ENCODE assay signal across 22 cellular contexts in genomic region chr21:32599146-32599925, GRCh38. TPM values are rescaled to one million over a fixed set of nuclear protein-coding genes. Genes with fewer than 3 reads are reported as not detected.
DNase-seq lines count a peak whose midpoint lies in the region; ATAC-seq and TF ChIP-seq lines count a peak whose summit lies in the region.
"Had no signal": no experiment of that assay in that cellular context is flagged by ENCODE, and none has a peak within 500 bp of the region (broad histone marks: within the 10 kb centered on the region; RNA-seq: fewer than 3 reads in every experiment).

No MANE protein-coding gene starts in this region.

- intact Hi-C loops in OCI-LY7 (cut with micrococcal nuclease; ENCODE audit: unreplicated experiment): no loop called here
- intact Hi-C loops in thyroid gland (cut with DNase I): no loop called here
- intact Hi-C loops in heart left ventricle (cut with DNase I): loop anchor here in 3 of 10 donors (5.0 to 10.0 kb wide), 2 partner anchors 197 to 735 kb away; no protein-coding TSS in a partner anchor

- no peak for ATAC-seq in activated naive CD8-positive, alpha-beta T cell treated with anti-CD3 and anti-CD28 coated beads, Interleukin-2, amount 50 U/mL, for 24 hours
- no peak for ATAC-seq in heart left ventricle
- ATAC-seq: activated CD8-positive, alpha-beta T cell treated with anti-CD3 and anti-CD28 coated beads for 36 hours; body of pancreas; natural killer cell had no signal

- H3K4me2 ChIP-seq in OCI-LY7 (ENCODE audit: low read length): peak overlapping the region; percentile 20; the same call in 1 of the 2 replicates
- H3K4me2 ChIP-seq: hepatocyte had no signal

- H3K27ac Mint-ChIP-seq in activated naive CD8-positive, alpha-beta T cell treated with anti-CD3 and anti-CD28 coated beads for 36 hours: peak overlapping the region; percentile 38
- H3K27ac Mint-ChIP-seq in activated naive CD8-positive, alpha-beta T cell treated with anti-CD3 and anti-CD28 coated beads, Interleukin-2, amount 50 U/mL, for 24 hours: no peak overlapping the region
- H3K27ac Mint-ChIP-seq: activated CD8-positive, alpha-beta T cell treated with anti-CD3 and anti-CD28 coated beads for 36 hours; activated T-cell treated with anti-CD3 and anti-CD28 coated beads, Interleukin-2, amount 50 U/mL, for 24 hours had no signal

- H3K27ac ChIP-seq in OCI-LY7 (ENCODE audit: low read depth, low read length, poor library complexity, severe bottlenecking) (peak overlapping the region; percentile 12), thyroid gland (no peak overlapping the region), heart left ventricle (no peak overlapping the region)
- H3K27ac ChIP-seq: body of pancreas, coronary artery, hepatocyte had no signal

- peaks cover 7% of the 10 kb centered on the region for H3K36me3 Mint-ChIP-seq in activated naive CD8-positive, alpha-beta T cell treated with anti-CD3 and anti-CD28 coated beads for 36 hours
- peaks cover 25% of the 10 kb centered on the region for H3K36me3 Mint-ChIP-seq in activated naive CD8-positive, alpha-beta T cell treated with anti-CD3 and anti-CD28 coated beads, Interleukin-2, amount 50 U/mL, for 24 hours (ENCODE audit: low read depth)

- BruUV-seq in OCI-LY7 (replicated peaks; lab: Mats Ljungman, UMichigan): no TSS peak

- TF ChIP-seq POLR2A in thyroid gland (IDR thresholded peaks at IDR 0.05): no peak
- TF ChIP-seq POLR2A in heart left ventricle (IDR thresholded peaks at IDR 0.05): no peak

- no peaks in the 10 kb centered on the region for H3K9me3 ChIP-seq in OCI-LY7 (ENCODE audit: low read length)
- no peaks in the 10 kb centered on the region for H3K9me3 ChIP-seq in thyroid gland
- H3K9me3 ChIP-seq in heart left ventricle: no peaks in the 10 kb centered on the region
- H3K9me3 ChIP-seq: body of pancreas had no signal

- H3K4me1 Mint-ChIP-seq in activated naive CD8-positive, alpha-beta T cell treated with anti-CD3 and anti-CD28 coated beads for 36 hours: peaks cover 2% of the 10 kb centered on the region
- peaks cover 5% of the 10 kb centered on the region for H3K4me1 Mint-ChIP-seq in activated naive CD8-positive, alpha-beta T cell treated with anti-CD3 and anti-CD28 coated beads, Interleukin-2, amount 50 U/mL, for 24 hours
- H3K4me1 Mint-ChIP-seq: natural killer cell had no signal

- TF ChIP-seq CTCF in OCI-LY7 (conservative IDR thresholded peaks at IDR 0.05; ENCODE audit: low read length) (no peak), thyroid gland (IDR thresholded peaks at IDR 0.05) (no peak), heart left ventricle (IDR thresholded peaks at IDR 0.05) (no peak)

- no peak overlapping the region for H3K4me3 Mint-ChIP-seq in activated naive CD8-positive, alpha-beta T cell treated with anti-CD3 and anti-CD28 coated beads for 36 hours
- no peak overlapping the region for H3K4me3 Mint-ChIP-seq in activated naive CD8-positive, alpha-beta T cell treated with anti-CD3 and anti-CD28 coated beads, Interleukin-2, amount 50 U/mL, for 24 hours
- H3K4me3 Mint-ChIP-seq: activated CD8-positive, alpha-beta T cell treated with anti-CD3 and anti-CD28 coated beads for 36 hours; activated T-cell treated with anti-CD3 and anti-CD28 coated beads, Interleukin-2, amount 50 U/mL, for 24 hours; natural killer cell had no signal

- 69 to 84% methylated on average over 11 of the region's 11 CpGs for WGBS in thyroid gland, 2 donors
- WGBS in heart left ventricle, 4 donors: 84 to 90% (median 86%) methylated on average over 11 of the region's 11 CpGs

- H3K4me3 ChIP-seq in OCI-LY7 (ENCODE audit: low read depth, low read length, poor library complexity, severe bottlenecking) (no peak overlapping the region), thyroid gland (replicated peaks in 1 of 3) (no peak overlapping the region), heart left ventricle (no peak overlapping the region)
- H3K4me3 ChIP-seq: body of pancreas, coronary artery, hepatocyte had no signal

- H3K36me3 ChIP-seq in OCI-LY7 (ENCODE audit: insufficient read depth, low read length): peaks cover 69% of the 10 kb centered on the region
- peaks cover 21 to 28% of the 10 kb centered on the region in 2 donors for H3K36me3 ChIP-seq in thyroid gland
- peaks cover 0 to 69% (median 60%) of the 10 kb centered on the region in 9 donors for H3K36me3 ChIP-seq in heart left ventricle

- H3K9me3 Mint-ChIP-seq in activated naive CD8-positive, alpha-beta T cell treated with anti-CD3 and anti-CD28 coated beads for 36 hours: no peaks in the 10 kb centered on the region
- no peaks in the 10 kb centered on the region for H3K9me3 Mint-ChIP-seq in activated naive CD8-positive, alpha-beta T cell treated with anti-CD3 and anti-CD28 coated beads, Interleukin-2, amount 50 U/mL, for 24 hours
- H3K9me3 Mint-ChIP-seq: activated CD8-positive, alpha-beta T cell treated with anti-CD3 and anti-CD28 coated beads for 36 hours; activated T-cell treated with anti-CD3 and anti-CD28 coated beads, Interleukin-2, amount 50 U/mL, for 24 hours; natural killer cell had no signal

- POLR2A ChIA-PET in OCI-LY7 (lab: Charles Lee): interaction anchor here (1.2 to 1.4 kb wide), 2 partner anchors 9 to 14 kb away, joined by 3 read pairs; no protein-coding TSS in a partner anchor

- no peaks in the 10 kb centered on the region for H3K27me3 Mint-ChIP-seq in activated naive CD8-positive, alpha-beta T cell treated with anti-CD3 and anti-CD28 coated beads for 36 hours
- no peaks in the 10 kb centered on the region for H3K27me3 Mint-ChIP-seq in activated naive CD8-positive, alpha-beta T cell treated with anti-CD3 and anti-CD28 coated beads, Interleukin-2, amount 50 U/mL, for 24 hours
- H3K27me3 Mint-ChIP-seq: activated CD8-positive, alpha-beta T cell treated with anti-CD3 and anti-CD28 coated beads for 36 hours; activated T-cell treated with anti-CD3 and anti-CD28 coated beads, Interleukin-2, amount 50 U/mL, for 24 hours had no signal

- no peaks in the 10 kb centered on the region for H3K9me2 ChIP-seq in OCI-LY7 (ENCODE audit: insufficient read depth, low read length)

- no peaks in the 10 kb centered on the region; the same call in 1 of the 2 replicates for H4K20me1 ChIP-seq in OCI-LY7 (ENCODE audit: insufficient read depth, low read length)

- no peaks in the 10 kb centered on the region for H3K79me2 ChIP-seq in OCI-LY7 (ENCODE audit: insufficient read depth, low read depth, low read length)
- H3K79me2 ChIP-seq: hepatocyte had no signal

- CTCF ChIA-PET in OCI-LY7 (lab: Charles Lee; ENCODE audit: unreplicated experiment): no interaction called here

- no peak overlapping the region for H2AFZ ChIP-seq in OCI-LY7 (ENCODE audit: low read length)
- H2AFZ ChIP-seq: hepatocyte had no signal

- no peak for DNase-seq in activated naive CD8-positive, alpha-beta T cell treated with anti-CD3 and anti-CD28 coated beads for 36 hours
- DNase-seq in activated naive CD8-positive, alpha-beta T cell treated with anti-CD3 and anti-CD28 coated beads, Interleukin-2, amount 50 U/mL, for 24 hours: no peak
- DNase-seq in OCI-LY7 (ENCODE audit: low spot score) (peak; percentile 40), glomerular visceral epithelial cell (ENCODE audit: extremely low spot score) (peak; percentile 16), thyroid gland (peak; percentile 42 to 53), SHP77 (lab: John Stamatoyannopoulos, UW) (no peak), heart left ventricle (no peak), NCI-H774 (lab: John Stamatoyannopoulos, UW) (no peak)
- DNase-seq: activated CD8-positive, alpha-beta T cell treated with anti-CD3 and anti-CD28 coated beads for 36 hours; activated naive CD4-positive, alpha-beta T cell treated with anti-CD3 and anti-CD28 coated beads, Interleukin-2, amount 50 U/mL, for 16 hours; activated T-cell treated with anti-CD3 and anti-CD28 coated beads, Interleukin-2, amount 50 U/mL, for 24 hours; natural killer cell; NCI-H1436; NCI-H510A; SIG-M5 had no signal

- peaks cover 11% of the 10 kb centered on the region for H3K4me1 ChIP-seq in OCI-LY7 (ENCODE audit: insufficient read depth, low read length, poor library complexity, severe bottlenecking)
- peaks cover 0 to 7% of the 10 kb centered on the region in 2 donors for H3K4me1 ChIP-seq in thyroid gland
- no peaks in the 10 kb centered on the region for H3K4me1 ChIP-seq in heart left ventricle
- H3K4me1 ChIP-seq: body of pancreas had no signal

- H3K27me3 ChIP-seq in thyroid gland (no peaks in the 10 kb centered on the region), heart left ventricle (no peaks in the 10 kb centered on the region)
- H3K27me3 ChIP-seq: body of pancreas, hepatocyte had no signal

RNA-seq across cellular contexts. Expression of gene CFAP298, which starts 12.8 kb away (rescaled TPM):
- 10 to 100 TPM; 47.2 to 48.5 TPM for total RNA-seq in activated naive CD8-positive, alpha-beta T cell treated with anti-CD3 and anti-CD28 coated beads for 36 hours
- 43.6 and 56.0 TPM in 2 replicates for total RNA-seq in OCI-LY7 (2014; rRNA removed; shearing (Covaris generic))
- total RNA-seq in OCI-LY7 (2022): 49.4 and 64.2 TPM in 2 replicates
- total RNA-seq in thyroid gland: 10 to 100 TPM; 39.5 to 60.7 (median 43.5) TPM
- total RNA-seq in heart left ventricle: 10 to 100 TPM; 14.2 to 26.7 (median 20.8) TPM
- polyA plus RNA-seq in heart left ventricle: 10 to 100 TPM; 33.7 to 36.0 TPM

RNA-seq across cellular contexts. Expression of gene TCP10L, which starts 14.0 kb away (rescaled TPM):
- under 1 TPM; 0.48 to 0.52 TPM for total RNA-seq in activated naive CD8-positive, alpha-beta T cell treated with anti-CD3 and anti-CD28 coated beads for 36 hours
- total RNA-seq in OCI-LY7 (2014; rRNA removed; shearing (Covaris generic)): 2.0 and 3.9 TPM in 2 replicates
- 0.63 and 1.2 TPM in 2 replicates for total RNA-seq in OCI-LY7 (2022)
- total RNA-seq in thyroid gland: 1 to 10 TPM in 2 of 4 donors, under 1 TPM in 2; 0.29 to 2.9 (median 0.73) TPM
- total RNA-seq in heart left ventricle: 1 to 10 TPM in 8 of 9 donors, under 1 TPM in 1; 0.80 to 3.9 (median 2.2) TPM
- polyA plus RNA-seq in heart left ventricle: 1 to 10 TPM; 1.9 to 2.6 TPM
- total RNA-seq: A172, G401, subcutaneous adipose tissue had no signal
- polyA plus RNA-seq: BJ had no signal

Comparison
In these comparisons a context has a peak if more than half of its experiments do, and no peak if none do; other contexts are left out.
1. DNase-seq: peak in OCI-LY7 (single experiment), glomerular visceral epithelial cell (single experiment) and thyroid gland (2 of 2); none in activated naive CD8-positive, alpha-beta T cell treated with anti-CD3 and anti-CD28 coated beads for 36 hours (single experiment), activated naive CD8-positive, alpha-beta T cell treated with anti-CD3 and anti-CD28 coated beads, Interleukin-2, amount 50 U/mL, for 24 hours (single experiment), SHP77 (0 of 2), heart left ventricle (0 of 5) and NCI-H774 (single experiment).